ENCODE assay signal across 19 cellular contexts in the genomic region with DNA sequence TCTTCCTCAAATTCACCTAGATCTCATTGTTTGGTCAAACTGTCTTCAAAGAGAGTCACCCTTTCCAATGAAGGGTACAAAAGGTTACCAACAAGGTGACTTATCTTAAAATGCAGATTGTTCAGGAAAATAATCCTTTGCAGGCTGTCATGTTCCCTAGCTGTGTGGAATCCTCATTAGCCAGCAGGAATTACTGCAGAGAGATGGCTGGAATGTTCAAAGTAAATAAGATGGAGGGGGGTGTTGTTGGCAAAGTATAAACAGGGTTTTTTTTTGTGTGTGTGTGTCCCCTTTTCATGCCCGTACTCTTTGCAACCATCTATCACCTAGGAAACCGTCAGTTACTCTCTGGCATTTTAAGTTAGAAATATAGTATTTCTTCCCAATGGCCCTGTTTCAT. TPM values are rescaled to one million over a fixed set of nuclear protein-coding genes. Genes with fewer than 3 reads are reported as not detected.
DNase-seq lines count a peak whose midpoint lies in the region; ATAC-seq, FAIRE-seq and TF ChIP-seq lines count a peak whose summit lies in the region.
"Had no signal": no experiment of that assay in that cellular context is flagged by ENCODE, and none has a peak within 500 bp of the region (broad histone marks: within the 10 kb centered on the region; RNA-seq: fewer than 3 reads in every experiment).

No MANE protein-coding gene starts in this region.

- H3K27me3 Mint-ChIP-seq in activated T-cell treated with anti-CD3 and anti-CD28 coated beads, Interleukin-2, amount 50 U/mL, for 72 hours (ENCODE audit: low read depth): no peaks in the 10 kb centered on the region
- H3K27me3 Mint-ChIP-seq in WTC11 (ENCODE audit: low read depth): no peaks in the 10 kb centered on the region
- H3K27me3 Mint-ChIP-seq in naive thymus-derived CD8-positive, alpha-beta T cell: no peaks in the 10 kb centered on the region
- H3K27me3 Mint-ChIP-seq: IgD-negative memory B cell; naive B cell; stimulated activated naive CD8-positive, alpha-beta T cell treated with anti-CD3 and anti-CD28 coated beads, Interleukin-15, amount 100 ng/mL, for 72 hours had no signal

- POLR2A ChIA-PET in WTC11 (lab: Charles Lee): interaction anchor here (0.6 kb wide), 1 partner anchor 217 kb away, joined by 3 read pairs; no protein-coding TSS in a partner anchor
- POLR2A ChIA-PET in endothelial cell of umbilical vein (lab: Charles Lee): interaction anchor here (0.7 kb wide), 1 partner anchor 23 kb away, joined by 4 read pairs; no protein-coding TSS in a partner anchor
- POLR2A ChIA-PET in naive thymus-derived CD8-positive, alpha-beta T cell (lab: Charles Lee): no interaction called here

- H3K4me3 ChIP-seq in endothelial cell of umbilical vein (replicated peaks in 1 of 3; ENCODE audit: insufficient read depth in 1 of 3, low read depth in 1 of 3, low read length in 3 of 3): no peak overlapping the region
- H3K4me3 ChIP-seq: prostate gland had no signal

- no peaks in the 10 kb centered on the region for H3K9me3 ChIP-seq in endothelial cell of umbilical vein (replicated peaks; ENCODE audit: control insufficient read depth, insufficient read depth, low read length)
- H3K9me3 ChIP-seq: prostate gland had no signal

- no peaks in the 10 kb centered on the region for H3K9me1 ChIP-seq in endothelial cell of umbilical vein (replicated peaks; ENCODE audit: control insufficient read depth, extremely low read depth, insufficient read depth, low read length)

- no peak overlapping the region for H3K9ac ChIP-seq in endothelial cell of umbilical vein (replicated peaks; ENCODE audit: extremely low read depth, insufficient read depth, low read length)

- no peak for TF ChIP-seq CTCF in WTC11 (IDR thresholded peaks at IDR 0.05)
- TF ChIP-seq CTCF in endothelial cell of umbilical vein (IDR thresholded peaks at IDR 0.05; ENCODE audit: extremely low read depth in 1 of 2, insufficient read depth in 1 of 2, low read depth in 1 of 2, low read length in 2 of 2): no peak

- H3K27me3 ChIP-seq in endothelial cell of umbilical vein (ENCODE audit: control insufficient read depth in 2 of 2, insufficient read depth in 2 of 2, low read length in 2 of 2): no peaks in the 10 kb centered on the region

- no peak for FAIRE-seq in endothelial cell of umbilical vein (lab: Jason Lieb, UNC)
- FAIRE-seq: endometrium, TTC549 had no signal

- peaks cover 71% of the 10 kb centered on the region for H3K4me1 ChIP-seq in endothelial cell of umbilical vein (ENCODE audit: control insufficient read depth, extremely low read depth, insufficient read depth, low read length)
- H3K4me1 ChIP-seq: prostate gland had no signal

- H3K36me3 ChIP-seq in endothelial cell of umbilical vein (ENCODE audit: control insufficient read depth in 2 of 2, extremely low read depth in 1 of 2, insufficient read depth in 2 of 2, low read length in 2 of 2): no peaks in the 10 kb centered on the region
- H3K36me3 ChIP-seq: prostate gland had no signal

- TF ChIP-seq POLR2A in endothelial cell of umbilical vein (IDR thresholded peaks at IDR 0.05; ENCODE audit: low read depth, low read length): no peak

- peak overlapping the region; percentile 68 for H3K27ac Mint-ChIP-seq in activated T-cell treated with anti-CD3 and anti-CD28 coated beads, Interleukin-2, amount 50 U/mL, for 72 hours
- 0 out of 2 replicates have a peak overlapping the region, but pooled peaks have one; percentile 5 for H3K27ac Mint-ChIP-seq in WTC11
- peak overlapping the region; percentile 89 for H3K27ac Mint-ChIP-seq in stimulated activated effector memory CD8-positive, alpha-beta T cell treated with anti-CD3 and anti-CD28 coated beads, Interleukin-12 subunit alpha, Interleukin-12 subunit beta, amount 100 ng/mL, for 72 hours
- H3K27ac Mint-ChIP-seq in naive thymus-derived CD8-positive, alpha-beta T cell: peak overlapping the region in 1 of 10 donors; percentile 71
- H3K27ac Mint-ChIP-seq: activated naive CD4-positive, alpha-beta T cell treated with anti-CD3 and anti-CD28 coated beads, Interleukin-2, amount 50 U/mL, for 72 hours had no signal

- no peak for ATAC-seq in activated T-cell treated with anti-CD3 and anti-CD28 coated beads, Interleukin-2, amount 50 U/mL, for 72 hours (replicated peaks in 1 of 2)
- ATAC-seq in WTC11: no peak
- ATAC-seq in stimulated activated effector memory CD8-positive, alpha-beta T cell treated with anti-CD3 and anti-CD28 coated beads, Interleukin-12 subunit alpha, Interleukin-12 subunit beta, amount 100 ng/mL, for 72 hours: no peak
- no peak for ATAC-seq in GM19397 (IDR thresholded peaks at IDR 0.05; ENCODE audit: unreplicated experiment)
- ATAC-seq in HG03025 (IDR thresholded peaks at IDR 0.05; ENCODE audit: low FRiP score, unreplicated experiment): no peak
- ATAC-seq in naive thymus-derived CD8-positive, alpha-beta T cell: no peak
- ATAC-seq: activated naive CD4-positive, alpha-beta T cell treated with anti-CD3 and anti-CD28 coated beads, Interleukin-2, amount 50 U/mL, for 72 hours; stimulated activated naive CD8-positive, alpha-beta T cell treated with anti-CD3 and anti-CD28 coated beads, Interleukin-15, amount 100 ng/mL, for 72 hours had no signal

- H3K4me3 Mint-ChIP-seq in activated T-cell treated with anti-CD3 and anti-CD28 coated beads, Interleukin-2, amount 50 U/mL, for 72 hours: peak overlapping the region; percentile 21 to 60
- no peak overlapping the region for H3K4me3 Mint-ChIP-seq in WTC11
- H3K4me3 Mint-ChIP-seq in stimulated activated effector memory CD8-positive, alpha-beta T cell treated with anti-CD3 and anti-CD28 coated beads, Interleukin-12 subunit alpha, Interleukin-12 subunit beta, amount 100 ng/mL, for 72 hours: peak overlapping the region; percentile 60
- no peak overlapping the region for H3K4me3 Mint-ChIP-seq in naive thymus-derived CD8-positive, alpha-beta T cell
- H3K4me3 Mint-ChIP-seq: IgD-negative memory B cell had no signal

- no peak overlapping the region for H2AFZ ChIP-seq in endothelial cell of umbilical vein (ENCODE audit: low read depth, low read length)

- dilution Hi-C loops in endothelial cell of umbilical vein (cut with MboI; ENCODE audit: extremely low pct_ligation_motif_present, low sequenced_read_pairs): no loop called here

- intact Hi-C loops in endothelial cell of umbilical vein (cut with micrococcal nuclease): no loop called here

- H3K36me3 Mint-ChIP-seq in activated T-cell treated with anti-CD3 and anti-CD28 coated beads, Interleukin-2, amount 50 U/mL, for 72 hours (ENCODE audit: insufficient read depth in 2 of 2): peaks cover 3 to 13% of the 10 kb centered on the region in 2 donors
- H3K36me3 Mint-ChIP-seq in WTC11: peaks cover 2% of the 10 kb centered on the region; the same call in 1 of the 2 replicates
- H3K36me3 Mint-ChIP-seq in stimulated activated effector memory CD8-positive, alpha-beta T cell treated with anti-CD3 and anti-CD28 coated beads, Interleukin-12 subunit alpha, Interleukin-12 subunit beta, amount 100 ng/mL, for 72 hours: peaks cover 76% of the 10 kb centered on the region
- H3K36me3 Mint-ChIP-seq in naive thymus-derived CD8-positive, alpha-beta T cell: no peaks in the 10 kb centered on the region

- H3K4me1 Mint-ChIP-seq in activated T-cell treated with anti-CD3 and anti-CD28 coated beads, Interleukin-2, amount 50 U/mL, for 72 hours (ENCODE audit: low read depth): peaks cover 67% of the 10 kb centered on the region
- peaks cover 63% of the 10 kb centered on the region for H3K4me1 Mint-ChIP-seq in WTC11
- H3K4me1 Mint-ChIP-seq in stimulated activated effector memory CD8-positive, alpha-beta T cell treated with anti-CD3 and anti-CD28 coated beads, Interleukin-12 subunit alpha, Interleukin-12 subunit beta, amount 100 ng/mL, for 72 hours: peaks cover 61% of the 10 kb centered on the region
- H3K4me1 Mint-ChIP-seq in naive thymus-derived CD8-positive, alpha-beta T cell: peaks cover 19 to 72% (median 40%) of the 10 kb centered on the region in 4 donors

- peaks cover 0 to 2% of the 10 kb centered on the region in 2 donors for H3K9me3 Mint-ChIP-seq in activated T-cell treated with anti-CD3 and anti-CD28 coated beads, Interleukin-2, amount 50 U/mL, for 72 hours
- H3K9me3 Mint-ChIP-seq in WTC11: 0 out of 2 replicates have a peak, but pooled peaks cover 3% of the 10 kb centered on the region
- H3K9me3 Mint-ChIP-seq in stimulated activated effector memory CD8-positive, alpha-beta T cell treated with anti-CD3 and anti-CD28 coated beads, Interleukin-12 subunit alpha, Interleukin-12 subunit beta, amount 100 ng/mL, for 72 hours: no peaks in the 10 kb centered on the region
- no peaks in the 10 kb centered on the region for H3K9me3 Mint-ChIP-seq in naive thymus-derived CD8-positive, alpha-beta T cell
- H3K9me3 Mint-ChIP-seq: activated naive CD4-positive, alpha-beta T cell treated with anti-CD3 and anti-CD28 coated beads, Interleukin-2, amount 50 U/mL, for 72 hours; IgD-negative memory B cell; naive B cell had no signal

- H3K79me2 ChIP-seq in endothelial cell of umbilical vein (ENCODE audit: control insufficient read depth, insufficient read depth, low read length): peaks cover 94% of the 10 kb centered on the region

- no peaks in the 10 kb centered on the region for H4K20me1 ChIP-seq in endothelial cell of umbilical vein (replicated peaks; ENCODE audit: control insufficient read depth, extremely low read depth, insufficient read depth, low read length)

- CTCF ChIA-PET in WTC11 (lab: Charles Lee): no interaction called here
- CTCF ChIA-PET in endothelial cell of umbilical vein (lab: Charles Lee): interaction anchor here (1.1 kb wide), 2 partner anchors 10 to 57 kb away, joined by 3 read pairs; no protein-coding TSS in a partner anchor

- no TSS peak for BruUV-seq in endothelial cell of umbilical vein (replicated peaks; lab: Mats Ljungman, UMichigan)

- H3K27ac ChIP-seq in endothelial cell of umbilical vein (ENCODE audit: insufficient read depth, low read depth, low read length): peak overlapping the region; percentile 9

- no peak overlapping the region for H3K4me2 ChIP-seq in endothelial cell of umbilical vein (ENCODE audit: insufficient read depth, low read length)

- no peak for DNase-seq in activated T-cell treated with anti-CD3 and anti-CD28 coated beads, Interleukin-2, amount 50 U/mL, for 72 hours
- DNase-seq in activated T-cell treated with anti-CD3 and anti-CD28 coated beads for 4 hours (no peak), WTC11 (ENCODE audit: low spot score) (no peak), endothelial cell of umbilical vein (ENCODE audit: low read depth, low spot score) (no peak)
- DNase-seq in stimulated activated effector memory CD8-positive, alpha-beta T cell treated with anti-CD3 and anti-CD28 coated beads, Interleukin-12 subunit alpha, Interleukin-12 subunit beta, amount 100 ng/mL, for 72 hours (ENCODE audit: low spot score in 2 of 2): no peak
- DNase-seq in naive thymus-derived CD8-positive, alpha-beta T cell: no peak
- DNase-seq: cerebellar nuclear complex; foreskin fibroblast; naive B cell; NCI-H2029; NCI-H524; stimulated activated naive CD8-positive, alpha-beta T cell treated with anti-CD3 and anti-CD28 coated beads, Interleukin-15, amount 100 ng/mL, for 72 hours had no signal

RNA-seq across cellular contexts. Expression of gene NEDD9, which starts 6.5 kb away (rescaled TPM):
- 10 to 100 TPM; 20.8 to 36.4 TPM for total RNA-seq in activated T-cell treated with anti-CD3 and anti-CD28 coated beads, Interleukin-2, amount 50 U/mL, for 72 hours
- 7.0 to 9.8 TPM (median 8.3 TPM) in 3 replicates for total RNA-seq in WTC11 (2021)
- 55.2 and 73.0 TPM in 2 replicates for total RNA-seq in endothelial cell of umbilical vein
- 61.0 and 69.8 TPM in 2 replicates for polyA plus RNA-seq in endothelial cell of umbilical vein
- 50.2 and 54.6 TPM in 2 replicates for polyA plus RNA-seq in endothelial cell of umbilical vein (2011; cell fraction: cytosol; rRNA removed)
- polyA plus RNA-seq in endothelial cell of umbilical vein (2011; cell fraction: nucleus; rRNA removed): 129 and 134 TPM in 2 replicates
- polyA plus RNA-seq in endothelial cell of umbilical vein (2012): 41.1 and 43.9 TPM in 2 replicates
- 132 and 144 TPM in 2 replicates for polyA minus RNA-seq in endothelial cell of umbilical vein
- polyA minus RNA-seq in endothelial cell of umbilical vein (2011; cell fraction: cytosol; rRNA and poly(A)+ RNA removed): 3.8 TPM
- 133 and 155 TPM in 2 replicates for polyA minus RNA-seq in endothelial cell of umbilical vein (2011; cell fraction: nucleus; rRNA and poly(A)+ RNA removed)
- 10 to 100 TPM; 32.4 to 34.7 TPM for total RNA-seq in naive thymus-derived CD8-positive, alpha-beta T cell
- polyA plus RNA-seq in naive thymus-derived CD8-positive, alpha-beta T cell: 10 to 100 TPM; 14.7 to 20.2 (median 17.3) TPM

Comparison
In these comparisons a context has a peak if more than half of its experiments do, and no peak if none do; other contexts are left out.
1. H3K4me3 Mint-ChIP-seq: peak in activated T-cell treated with anti-CD3 and anti-CD28 coated beads, Interleukin-2, amount 50 U/mL, for 72 hours (2 of 2) and stimulated activated effector memory CD8-positive, alpha-beta T cell treated with anti-CD3 and anti-CD28 coated beads, Interleukin-12 subunit alpha, Interleukin-12 subunit beta, amount 100 ng/mL, for 72 hours (single experiment); none in WTC11 (single experiment) and naive thymus-derived CD8-positive, alpha-beta T cell (0 of 10).